In the genomic region with DNA sequence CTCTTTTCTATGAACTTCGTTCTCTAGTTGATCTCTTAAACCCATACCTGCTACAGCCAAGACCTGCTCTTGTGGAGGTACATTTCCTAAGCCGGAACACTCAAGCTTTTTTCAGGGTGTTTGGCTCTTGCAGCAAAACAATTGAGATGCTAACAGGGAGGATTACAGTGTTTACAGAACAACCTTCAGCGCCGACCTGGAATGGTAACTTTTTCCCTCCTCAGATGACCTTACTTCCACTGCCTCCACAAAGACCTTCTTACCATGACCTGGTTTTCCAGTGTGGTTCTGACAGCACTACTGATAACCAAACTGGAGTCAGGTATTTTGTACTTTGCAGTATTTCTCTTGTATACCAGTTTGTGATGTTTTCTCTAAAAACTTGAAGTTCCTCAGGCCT, we compare ENCODE assay signal across 18 cellular contexts. TPM values are rescaled to one million over a fixed set of nuclear protein-coding genes. Genes with fewer than 3 reads are reported as not detected.
DNase-seq lines count a peak whose midpoint lies in the region; ATAC-seq and TF ChIP-seq lines count a peak whose summit lies in the region.
"Had no signal": no experiment of that assay in that cellular context is flagged by ENCODE, and none has a peak within 500 bp of the region (broad histone marks: within the 10 kb centered on the region; RNA-seq: fewer than 3 reads in every experiment).

No MANE protein-coding gene starts in this region.

- ATAC-seq in CD4-positive, alpha-beta T cell (ENCODE audit: poor library complexity) = no peak
- ATAC-seq in IMR-90 (ENCODE audit: low read depth) (no peak), heart right ventricle (peak in 2 of 8 donors; percentile 25 to 34), GM18511 (IDR thresholded peaks at IDR 0.05; ENCODE audit: unreplicated experiment) (no peak)

- no peak overlapping the region for H3K14ac ChIP-seq in IMR-90 (replicated peaks; ENCODE audit: low read depth, low read length)

- H3K36me3 ChIP-seq in IMR-90 (ENCODE audit: control insufficient read depth, insufficient read depth, low read length) (peaks cover 28% of the 10 kb centered on the region), heart right ventricle (peaks cover 0 to 78% (median 20%) of the 10 kb centered on the region in 9 donors), tibial nerve (peaks cover 0 to 51% (median 0%) of the 10 kb centered on the region in 3 donors)

- H3K4me1 Mint-ChIP-seq in CD4-positive, alpha-beta T cell (ENCODE audit: low read depth) = peaks cover 50% of the 10 kb centered on the region
- peaks cover 43% of the 10 kb centered on the region for H3K4me1 Mint-ChIP-seq in osteocyte (ENCODE audit: unreplicated experiment)

- H3K79me1 ChIP-seq in IMR-90 (ENCODE audit: low read depth in 1 of 2, low read length in 2 of 2) = peaks cover 31 to 58% of the 10 kb centered on the region in 2 experiments

- CTCF ChIA-PET in CD4-positive, alpha-beta T cell (lab: Charles Lee) = interaction anchor here (2.2 kb wide), 1 partner anchor 19 kb away, joined by 11 read pairs; the partner anchor contains the start of gene TRIM13
- CTCF ChIA-PET in IMR-90 (lab: Yijun Ruan, JAX) = interaction anchor here (1.5 kb wide), 1 partner anchor 17 kb away, joined by 3 read pairs; no protein-coding TSS in a partner anchor

- no peak overlapping the region for H3K4ac ChIP-seq in IMR-90 (ENCODE audit: low read depth, low read length)

- H2BK15ac ChIP-seq in IMR-90 (ENCODE audit: low read depth, low read length) = no peak overlapping the region

- WGBS in IMR-90 (ENCODE audit: extremely low coverage in 2 of 2, insufficient read length in 1 of 2), 2 experiments = no CpG with 5 or more reads among the region's 4 CpGs
- 52 to 62% methylated on average over 4 of the region's 4 CpGs for WGBS in heart right ventricle, 2 donors
- WGBS in tibial nerve, 2 donors = 66 to 78% methylated on average over 4 of the region's 4 CpGs

- no peak overlapping the region; a peak in 1 of 4 replicates for H4K8ac ChIP-seq in IMR-90 (ENCODE audit: low read depth in 2 of 2, low read length in 2 of 2)

- POLR2A ChIA-PET in CD4-positive, alpha-beta T cell (lab: Charles Lee) = interaction anchor here (0.8 kb wide), 1 partner anchor 18 kb away, joined by 3 read pairs; no protein-coding TSS in a partner anchor
- POLR2A ChIA-PET in IMR-90 (lab: Charles Lee; ENCODE audit: unreplicated experiment) = no interaction called here

- peak overlapping the region; percentile 77; the same call in 1 of the 2 replicates for H3K23ac ChIP-seq in IMR-90 (ENCODE audit: low read depth, low read length)

- H2AK5ac ChIP-seq in IMR-90 (ENCODE audit: low read depth, low read length) = no peak overlapping the region; the same call in 1 of the 2 replicates

- no peaks in the 10 kb centered on the region for H3K9me3 Mint-ChIP-seq in CD4-positive, alpha-beta T cell
- H3K9me3 Mint-ChIP-seq in osteocyte (ENCODE audit: unreplicated experiment) = peaks cover 3% of the 10 kb centered on the region

- TF ChIP-seq POLR2A in IMR-90 (IDR thresholded peaks at IDR 0.05; ENCODE audit: low read depth, low read length) (no peak), tibial nerve (IDR thresholded peaks at IDR 0.05) (no peak)

- H3K9me3 ChIP-seq in CD4-positive, alpha-beta T cell (ENCODE audit: control insufficient read depth, low read length) = no peaks in the 10 kb centered on the region
- no peaks in the 10 kb centered on the region for H3K9me3 ChIP-seq in IMR-90 (ENCODE audit: control insufficient read depth, insufficient read depth, low read length)
- no peaks in the 10 kb centered on the region for H3K9me3 ChIP-seq in heart right ventricle
- H3K9me3 ChIP-seq in tibial nerve = no peaks in the 10 kb centered on the region

- no peak overlapping the region for H3K4me3 Mint-ChIP-seq in CD4-positive, alpha-beta T cell
- H3K4me3 Mint-ChIP-seq in osteocyte (ENCODE audit: unreplicated experiment) = peak overlapping the region; percentile 33

- in situ Hi-C loops in IMR-90 (cut with MboI; ENCODE audit: low sequenced_read_pairs) = no loop called here

- no peak overlapping the region for H2AK9ac ChIP-seq in IMR-90 (replicated peaks; ENCODE audit: low read depth, low read length, poor library complexity)

- H3K18ac ChIP-seq in IMR-90 (ENCODE audit: low read depth, low read length) = peak overlapping the region; percentile 46

- no peak overlapping the region for H3K56ac ChIP-seq in IMR-90 (ENCODE audit: extremely low read depth, insufficient read depth, low read length)

- no peak overlapping the region for H3K4me3 ChIP-seq in IMR-90 (ENCODE audit: insufficient read depth, low read depth, low read length)
- no peak overlapping the region for H3K4me3 ChIP-seq in heart right ventricle
- no peak overlapping the region for H3K4me3 ChIP-seq in tibial nerve
- H3K4me3 ChIP-seq: lung had no signal

- DNase-seq in CD4-positive, alpha-beta T cell = no peak
- DNase-seq in IMR-90 (no peak), heart right ventricle (no peak), osteocyte (ENCODE audit: extremely low spot score, unreplicated experiment) (no peak), MV-4-11 (lab: John Stamatoyannopoulos, UW) (no peak), NCI-H1048 (lab: John Stamatoyannopoulos, UW) (no peak), tibial nerve (ENCODE audit: low spot score in 2 of 2) (no peak)
- DNase-seq: activated T-cell treated with anti-CD3 and anti-CD28 coated beads, Interleukin-2, amount 50 U/mL, for 1 hour; aorta; C1 segment of cervical spinal cord; effector memory CD4-positive, alpha-beta T cell; head of caudate nucleus; posterior cingulate gyrus; stimulated activated CD4-positive, alpha-beta T cell treated with anti-CD3 and anti-CD28 coated beads, Interleukin-2, amount 100 ng/mL, for 24 hours; WERI-Rb-1 had no signal

- H2AFZ ChIP-seq in IMR-90 (replicated peaks; ENCODE audit: low read length, poor library complexity) = no peak overlapping the region

- no peak overlapping the region for H2BK5ac ChIP-seq in IMR-90 (ENCODE audit: low read depth, low read length, poor library complexity, severe bottlenecking)

- H4K5ac ChIP-seq in IMR-90 (ENCODE audit: low read depth, low read length) = peak overlapping the region; percentile 40; the same call in 1 of the 2 replicates

- no peak overlapping the region for H3K27ac ChIP-seq in CD4-positive, alpha-beta T cell (ENCODE audit: low read depth, low read length)
- H3K27ac ChIP-seq in IMR-90 (ENCODE audit: insufficient read depth, low read length) = no peak overlapping the region
- peak overlapping the region in 8 of 10 donors; percentile 9 to 83 (median 66) for H3K27ac ChIP-seq in heart right ventricle
- peak overlapping the region in 1 of 4 donors; percentile 2 for H3K27ac ChIP-seq in tibial nerve
- H3K27ac ChIP-seq: WERI-Rb-1 had no signal

- no peak overlapping the region for H2BK120ac ChIP-seq in IMR-90 (ENCODE audit: low read depth, low read length)

- no peak overlapping the region for H3K9ac ChIP-seq in IMR-90 (ENCODE audit: low read depth, low read length)

- intact Hi-C loops in CD4-positive, alpha-beta T cell (cut with DNase I, micrococcal nuclease) = no loop called here
- intact Hi-C loops in IMR-90 (cut with micrococcal nuclease) = no loop called here
- intact Hi-C loops in heart right ventricle (cut with DNase I) = no loop called here

- peak overlapping the region; percentile 64 for H3K27ac Mint-ChIP-seq in CD4-positive, alpha-beta T cell
- peak overlapping the region; percentile 80 for H3K27ac Mint-ChIP-seq in osteocyte (ENCODE audit: unreplicated experiment)

- TF ChIP-seq EP300 in tibial nerve (IDR thresholded peaks at IDR 0.05) = no peak

- dilution Hi-C loops in IMR-90 (cut with HindIII; ENCODE audit: low sequenced_read_pairs, unreplicated experiment) = no loop called here

- no peak overlapping the region for H4K91ac ChIP-seq in IMR-90 (ENCODE audit: insufficient read depth, low read depth, low read length)

- H3K27me3 ChIP-seq in CD4-positive, alpha-beta T cell (ENCODE audit: control insufficient read depth, insufficient read depth, low read length) = no peaks in the 10 kb centered on the region
- H3K27me3 ChIP-seq in IMR-90 (ENCODE audit: control insufficient read depth, insufficient read depth, low read length) (no peaks in the 10 kb centered on the region), heart right ventricle (no peaks in the 10 kb centered on the region), tibial nerve (no peaks in the 10 kb centered on the region)

- no peak overlapping the region for H2BK20ac ChIP-seq in IMR-90 (ENCODE audit: low read depth, low read length)

- H3K4me2 ChIP-seq in IMR-90 (ENCODE audit: low read depth, low read length) = no peak overlapping the region

- no peak for TF ChIP-seq CTCF in CD4-positive, alpha-beta T cell (IDR thresholded peaks at IDR 0.05)
- no peak for TF ChIP-seq CTCF in IMR-90 (conservative IDR thresholded peaks at IDR 0.05; ENCODE audit: low read depth, low read length)
- TF ChIP-seq CTCF in heart right ventricle (IDR thresholded peaks at IDR 0.05) = no peak
- TF ChIP-seq CTCF in osteocyte (IDR thresholded peaks at IDR 0.05) = no peak
- TF ChIP-seq CTCF in tibial nerve (IDR thresholded peaks at IDR 0.05) = no peak

- peaks cover 3% of the 10 kb centered on the region for H3K9me1 ChIP-seq in IMR-90 (ENCODE audit: insufficient read depth, low read length)

- BruUV-seq in IMR-90 (replicated peaks; lab: Mats Ljungman, UMichigan) = TSS peak; percentile 8

- TF ChIP-seq RAD21 in IMR-90 (IDR thresholded peaks at IDR 0.05; ENCODE audit: low read length) = no peak

- H3K4me1 ChIP-seq in IMR-90 (ENCODE audit: control insufficient read depth, insufficient read depth, low read length) = peaks cover 8% of the 10 kb centered on the region
- peaks cover 0 to 46% (median 34%) of the 10 kb centered on the region in 9 donors for H3K4me1 ChIP-seq in heart right ventricle
- peaks cover 0 to 56% (median 13%) of the 10 kb centered on the region in 4 donors for H3K4me1 ChIP-seq in tibial nerve

- peaks cover 11% of the 10 kb centered on the region; the same call in 1 of the 2 replicates for H4K20me1 ChIP-seq in IMR-90 (ENCODE audit: insufficient read depth, low read length)

- no peaks in the 10 kb centered on the region for H3K27me3 Mint-ChIP-seq in CD4-positive, alpha-beta T cell
- H3K27me3 Mint-ChIP-seq in osteocyte (ENCODE audit: unreplicated experiment) = no peaks in the 10 kb centered on the region

- peaks cover 80% of the 10 kb centered on the region for H3K36me3 Mint-ChIP-seq in CD4-positive, alpha-beta T cell (ENCODE audit: low read depth)
- peaks cover 51% of the 10 kb centered on the region for H3K36me3 Mint-ChIP-seq in osteocyte (ENCODE audit: unreplicated experiment)

RNA-seq across cellular contexts. Expression of gene KCNRG, which starts 0.5 kb away (rescaled TPM):
- total RNA-seq in CD4-positive, alpha-beta T cell = under 1 TPM; 0.27 to 0.70 TPM
- total RNA-seq in IMR-90 (2012; rRNA removed) (2.7 and 5.0 TPM in 2 replicates), heart right ventricle (under 1 TPM in 6 of 10 donors, not detected in 4; 0.19 to 0.86 (median 0.29) TPM), osteocyte (0.21 and 0.89 TPM in 2 replicates), tibial nerve (1 to 10 TPM in 2 of 4 donors, under 1 TPM in 2; 0.60 to 2.4 (median 1.6) TPM)
- polyA plus RNA-seq in IMR-90 (2012; rRNA removed) (0.51 and 0.66 TPM in 2 replicates), heart right ventricle (under 1 TPM; 0.19 to 0.22 TPM)
- 0.12 and 0.13 TPM in 2 replicates for polyA plus RNA-seq in IMR-90 (2012; cell fraction: cytosol; rRNA removed)
- polyA plus RNA-seq in IMR-90 (2012; cell fraction: nucleus; rRNA removed; ENCODE audit: low replicate concordance) = 0.16 and 1.4 TPM in 2 replicates
- total RNA-seq: H4 had no signal

RNA-seq across cellular contexts. Expression of gene TRIM13, which starts 18.9 kb away (rescaled TPM):
- total RNA-seq in CD4-positive, alpha-beta T cell = 10 to 100 TPM; 32.5 to 32.9 TPM
- 20.1 and 22.5 TPM in 2 replicates for total RNA-seq in IMR-90 (2012; rRNA removed)
- polyA plus RNA-seq in IMR-90 (2012; rRNA removed) = 10.2 and 12.0 TPM in 2 replicates
- 2.5 and 3.8 TPM in 2 replicates for polyA plus RNA-seq in IMR-90 (2012; cell fraction: cytosol; rRNA removed)
- 3.0 and 24.1 TPM in 2 replicates for polyA plus RNA-seq in IMR-90 (2012; cell fraction: nucleus; rRNA removed; ENCODE audit: low replicate concordance)
- total RNA-seq in heart right ventricle = 10 to 100 TPM; 16.0 to 26.9 (median 19.1) TPM
- 10 to 100 TPM in 1 of 2 donors, 1 to 10 TPM in 1; 9.7 to 24.6 TPM for polyA plus RNA-seq in heart right ventricle
- total RNA-seq in osteocyte = 33.4 and 38.5 TPM in 2 replicates
- 10 to 100 TPM; 18.0 to 25.8 (median 23.2) TPM for total RNA-seq in tibial nerve

Comparison
In these comparisons a context has a peak if more than half of its experiments do, and no peak if none do; other contexts are left out.
1. H3K27ac ChIP-seq: peak in heart right ventricle (8 of 10); none in CD4-positive, alpha-beta T cell (single experiment) and IMR-90 (single experiment).